1 cellular context compared by ENCODE assay signal in genomic region chr1:155070392-155070700, GRCh38.
TF ChIP-seq lines count a peak whose summit lies in the region.

No MANE protein-coding gene starts in this region.

TF ChIP-seq in GM12878, 131 proteins besides CTCF, POLR2A, EP300 and RAD21:
- TF ChIP-seq TCF12 (IDR thresholded peaks at IDR 0.05; ENCODE audit: low read depth, low read length) (no peak), POU2F2 (IDR thresholded peaks at IDR 0.05; ENCODE audit: borderline replicate concordance, low read depth, low read length) (no peak), IKZF2 (IDR thresholded peaks at IDR 0.05) (no peak), MLLT1 (IDR thresholded peaks at IDR 0.05) (no peak), HDGF (IDR thresholded peaks at IDR 0.05) (no peak), RELA (IDR thresholded peaks at IDR 0.05; ENCODE audit: borderline replicate concordance, partially characterized antibody) (no peak), CREB1 (IDR thresholded peaks at IDR 0.05; ENCODE audit: low read depth) (no peak), TARDBP (IDR thresholded peaks at IDR 0.05; ENCODE audit: borderline replicate concordance) (no peak), SREBF1 (IDR thresholded peaks at IDR 0.05; ENCODE audit: low read length) (no peak), RBBP5 (conservative IDR thresholded peaks at IDR 0.05) (no peak)
- TF ChIP-seq, protein P1, sequence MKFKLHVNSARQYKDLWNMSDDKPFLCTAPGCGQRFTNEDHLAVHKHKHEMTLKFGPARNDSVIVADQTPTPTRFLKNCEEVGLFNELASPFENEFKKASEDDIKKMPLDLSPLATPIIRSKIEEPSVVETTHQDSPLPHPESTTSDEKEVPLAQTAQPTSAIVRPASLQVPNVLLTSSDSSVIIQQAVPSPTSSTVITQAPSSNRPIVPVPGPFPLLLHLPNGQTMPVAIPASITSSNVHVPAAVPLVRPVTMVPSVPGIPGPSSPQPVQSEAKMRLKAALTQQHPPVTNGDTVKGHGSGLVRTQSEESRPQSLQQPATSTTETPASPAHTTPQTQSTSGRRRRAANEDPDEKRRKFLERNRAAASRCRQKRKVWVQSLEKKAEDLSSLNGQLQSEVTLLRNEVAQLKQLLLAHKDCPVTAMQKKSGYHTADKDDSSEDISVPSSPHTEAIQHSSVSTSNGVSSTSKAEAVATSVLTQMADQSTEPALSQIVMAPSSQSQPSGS (IDR thresholded peaks at IDR 0.05; ENCODE audit: low read length): no peak
